In genomic region chr5:151721812-151722391, GRCh38 we compare ENCODE assay signal across 12 cellular contexts. TPM values are rescaled to one million over a fixed set of nuclear protein-coding genes. Genes with fewer than 3 reads are reported as not detected.
A peak's percentile ranks its signal among the peaks of the same experiment; 100 is the strongest.
DNase-seq lines count a peak whose midpoint lies in the region; ATAC-seq, FAIRE-seq and TF ChIP-seq lines count a peak whose summit lies in the region.
"Had no signal": no experiment of that assay in that cellular context is flagged by ENCODE, and none has a peak within 500 bp of the region (broad histone marks: within the 10 kb centered on the region; RNA-seq: fewer than 3 reads in every experiment).

No MANE protein-coding gene starts in this region.

- TF ChIP-seq CTCF in bronchial epithelial cell (IDR thresholded peaks at IDR 0.05; ENCODE audit: insufficient read depth, low read length, severe bottlenecking) (no peak), tibial artery (IDR thresholded peaks at IDR 0.05) (no peak)

- H3K4me3 ChIP-seq in bronchial epithelial cell (ENCODE audit: low read depth, low read length) (no peak overlapping the region), tibial artery (no peak overlapping the region)
- H3K4me3 ChIP-seq: tibial nerve had no signal

- intact Hi-C loops in tibial artery (cut with DNase I; ENCODE audit: low total_unique reads): no loop called here

- no peaks in the 10 kb centered on the region for H3K9me3 ChIP-seq in tibial artery
- H3K9me3 ChIP-seq: tibial nerve had no signal

- H3K27ac ChIP-seq in tibial artery: peak overlapping the region; percentile 29 to 41
- H3K27ac ChIP-seq: tibial nerve had no signal

- ATAC-seq in GM19438 (IDR thresholded peaks at IDR 0.05; ENCODE audit: low read depth, unreplicated experiment): peak; percentile 22
- peak; percentile 36 for ATAC-seq in HG03354 (IDR thresholded peaks at IDR 0.05; ENCODE audit: poor library complexity, severe bottlenecking, unreplicated experiment)
- no peak for ATAC-seq in esophagus mucosa
- ATAC-seq: left ventricle myocardium superior had no signal

- H3K4me1 ChIP-seq in tibial artery: peaks cover 0 to 64% (median 28%) of the 10 kb centered on the region in 4 donors

- DNase-seq in bronchial epithelial cell (ENCODE audit: low read depth) (peak; percentile 52), tibial artery (no peak), SHP77 (lab: John Stamatoyannopoulos, UW) (no peak), erythroblast (lab: John Stamatoyannopoulos, UW) (no peak)
- DNase-seq: activated CD8-positive, alpha-beta memory T cell treated with anti-CD3 and anti-CD28 coated beads for 24 hours; activated naive CD4-positive, alpha-beta T cell treated with Interleukin-2 at 50 U/mL for 16 hours; head of caudate nucleus; left ventricle myocardium superior had no signal

- no peaks in the 10 kb centered on the region for H3K36me3 ChIP-seq in bronchial epithelial cell (ENCODE audit: control insufficient read depth, insufficient read depth, low read length)
- H3K36me3 ChIP-seq in tibial artery: no peaks in the 10 kb centered on the region
- H3K36me3 ChIP-seq: tibial nerve had no signal

- no peak for FAIRE-seq in bronchial epithelial cell (lab: Jason Lieb, UNC)

- H3K27me3 ChIP-seq in bronchial epithelial cell (ENCODE audit: control insufficient read depth, insufficient read depth, low read length) (no peaks in the 10 kb centered on the region), tibial artery (no peaks in the 10 kb centered on the region)
- H3K27me3 ChIP-seq: tibial nerve had no signal

- no peak for TF ChIP-seq POLR2A in erythroblast (IDR thresholded peaks at IDR 0.05; ENCODE audit: low read length)

RNA-seq across cellular contexts. Expression of gene SPARC, which starts 35.2 kb away (rescaled TPM):
- total RNA-seq in bronchial epithelial cell (10.5 and 22.6 TPM in 2 replicates), esophagus mucosa (76.4 TPM)

RNA-seq across cellular contexts. Expression of gene ATOX1, which starts 36.5 kb away (rescaled TPM):
- total RNA-seq in bronchial epithelial cell (26.9 and 61.4 TPM in 2 replicates), esophagus mucosa (84.7 TPM)

RNA-seq across cellular contexts. Expression of gene G3BP1, which starts 49.9 kb away (rescaled TPM):
- 178 and 242 TPM in 2 replicates for total RNA-seq in bronchial epithelial cell
- 146 TPM for total RNA-seq in esophagus mucosa
